9 cellular contexts compared by ENCODE assay signal in genomic region chr12:64633940-64634337, GRCh38. TPM values are rescaled to one million over a fixed set of nuclear protein-coding genes. Genes with fewer than 3 reads are reported as not detected.
DNase-seq lines count a peak whose midpoint lies in the region; ATAC-seq and TF ChIP-seq lines count a peak whose summit lies in the region.
"Had no signal": no experiment of that assay in that cellular context is flagged by ENCODE, and none has a peak within 500 bp of the region (broad histone marks: within the 10 kb centered on the region; RNA-seq: fewer than 3 reads in every experiment).

No MANE protein-coding gene starts in this region.

- H3K9me3 ChIP-seq in CD4-positive, alpha-beta T cell (ENCODE audit: control insufficient read depth, low read length): peaks cover 6% of the 10 kb centered on the region

- peak overlapping the region; percentile 71 for H3K27ac Mint-ChIP-seq in CD4-positive, alpha-beta T cell
- peak overlapping the region; percentile 68 for H3K27ac Mint-ChIP-seq in activated naive CD8-positive, alpha-beta T cell treated with anti-CD3 and anti-CD28 coated beads for 36 hours

- H3K27me3 Mint-ChIP-seq in CD4-positive, alpha-beta T cell: no peaks in the 10 kb centered on the region
- no peaks in the 10 kb centered on the region for H3K27me3 Mint-ChIP-seq in activated naive CD8-positive, alpha-beta T cell treated with anti-CD3 and anti-CD28 coated beads for 36 hours

- H3K9me3 Mint-ChIP-seq in CD4-positive, alpha-beta T cell: no peaks in the 10 kb centered on the region
- H3K9me3 Mint-ChIP-seq in activated naive CD8-positive, alpha-beta T cell treated with anti-CD3 and anti-CD28 coated beads for 36 hours: peaks cover 19% of the 10 kb centered on the region

- ATAC-seq in CD4-positive, alpha-beta T cell (ENCODE audit: poor library complexity): peak; percentile 47
- ATAC-seq in HG03342 (IDR thresholded peaks at IDR 0.05; ENCODE audit: unreplicated experiment) (peak; percentile 63), left lobe of liver (peak; percentile 97), GM21576 (IDR thresholded peaks at IDR 0.05; ENCODE audit: unreplicated experiment) (no peak), GM21515 (IDR thresholded peaks at IDR 0.05; ENCODE audit: unreplicated experiment) (no peak)

- H3K36me3 Mint-ChIP-seq in CD4-positive, alpha-beta T cell (ENCODE audit: low read depth): peaks cover 77% of the 10 kb centered on the region
- peaks cover 58% of the 10 kb centered on the region for H3K36me3 Mint-ChIP-seq in activated naive CD8-positive, alpha-beta T cell treated with anti-CD3 and anti-CD28 coated beads for 36 hours

- peak in 4 of 10 experiments; percentile 38 to 46 (median 42) for DNase-seq in CD4-positive, alpha-beta T cell
- no peak for DNase-seq in activated naive CD8-positive, alpha-beta T cell treated with anti-CD3 and anti-CD28 coated beads for 36 hours
- peak; percentile 78 for DNase-seq in left lobe of liver (ENCODE audit: low spot score)
- no peak for DNase-seq in D341Med (ENCODE audit: low spot score)
- DNase-seq in NCI-H187 (lab: John Stamatoyannopoulos, UW): no peak

- CTCF ChIA-PET in CD4-positive, alpha-beta T cell (lab: Charles Lee): interaction anchor here (1.2 to 2.5 kb wide), 2 partner anchors 14 to 84 kb away, joined by 3 to 9 read pairs; no protein-coding TSS in a partner anchor

- peaks cover 84% of the 10 kb centered on the region for H3K4me1 Mint-ChIP-seq in CD4-positive, alpha-beta T cell (ENCODE audit: low read depth)
- peaks cover 67% of the 10 kb centered on the region for H3K4me1 Mint-ChIP-seq in activated naive CD8-positive, alpha-beta T cell treated with anti-CD3 and anti-CD28 coated beads for 36 hours

- H3K27ac ChIP-seq in CD4-positive, alpha-beta T cell (ENCODE audit: low read depth, low read length): peak overlapping the region; percentile 57
- H3K27ac ChIP-seq: parathyroid adenoma had no signal

- POLR2A ChIA-PET in CD4-positive, alpha-beta T cell (lab: Charles Lee): interaction anchor here (0.6 to 2.6 kb wide), 8 partner anchors 11 to 64 kb away, joined by 3 to 12 read pairs (median 5); no protein-coding TSS in a partner anchor

- no peaks in the 10 kb centered on the region for H3K27me3 ChIP-seq in CD4-positive, alpha-beta T cell (ENCODE audit: control insufficient read depth, insufficient read depth, low read length)

- no peak for TF ChIP-seq CTCF in CD4-positive, alpha-beta T cell (IDR thresholded peaks at IDR 0.05)

- H3K4me3 Mint-ChIP-seq in CD4-positive, alpha-beta T cell: peak overlapping the region; percentile 61
- H3K4me3 Mint-ChIP-seq in activated naive CD8-positive, alpha-beta T cell treated with anti-CD3 and anti-CD28 coated beads for 36 hours: no peak overlapping the region

- intact Hi-C loops in CD4-positive, alpha-beta T cell (cut with DNase I, micrococcal nuclease): no loop called here

RNA-seq across cellular contexts. Expression of gene RASSF3, which starts 23.6 kb away (rescaled TPM):
- total RNA-seq in CD4-positive, alpha-beta T cell: 100 to 1,000 TPM; 118 to 127 TPM
- total RNA-seq in activated naive CD8-positive, alpha-beta T cell treated with anti-CD3 and anti-CD28 coated beads for 36 hours: 10 to 100 TPM; 48.0 to 51.0 TPM
- total RNA-seq in left lobe of liver: 11.2 TPM

Comparison
In these comparisons a context has a peak if more than half of its experiments do, and no peak if none do; other contexts are left out.
1. ATAC-seq: peak in CD4-positive, alpha-beta T cell (single experiment), HG03342 (single experiment) and left lobe of liver (single experiment); none in GM21576 (single experiment) and GM21515 (single experiment).